ENCODE assay signal across 10 cellular contexts in the genomic region with DNA sequence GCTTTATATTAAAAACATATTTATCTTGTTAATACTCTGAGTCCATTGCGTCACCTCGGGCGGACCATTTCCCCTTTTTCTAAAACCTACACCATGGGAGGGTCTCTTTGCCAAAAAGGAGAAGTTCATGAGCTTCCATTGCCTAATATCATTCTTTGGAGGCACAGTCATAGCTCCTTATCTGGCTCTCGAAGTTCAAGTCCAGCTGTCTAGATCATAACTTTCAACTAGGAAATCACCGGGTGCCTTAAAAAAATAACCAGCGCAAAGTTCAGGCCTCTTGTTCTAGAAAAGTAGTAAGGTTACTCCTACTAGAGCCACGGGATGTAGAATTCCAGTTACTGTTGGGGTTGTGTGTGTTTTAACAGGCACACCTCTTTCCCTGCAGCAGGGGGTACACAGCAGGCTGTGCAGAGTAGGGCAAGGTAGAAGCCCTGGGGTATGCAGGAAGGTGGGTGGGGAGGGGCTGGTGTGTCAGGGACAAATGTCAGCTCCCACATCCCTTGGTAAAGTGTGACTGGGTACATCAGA. TPM values are rescaled to one million over a fixed set of nuclear protein-coding genes. Genes with fewer than 3 reads are reported as not detected.
DNase-seq lines count a peak whose midpoint lies in the region; ATAC-seq and TF ChIP-seq lines count a peak whose summit lies in the region.
"Had no signal": no experiment of that assay in that cellular context is flagged by ENCODE, and none has a peak within 500 bp of the region (broad histone marks: within the 10 kb centered on the region; RNA-seq: fewer than 3 reads in every experiment).

No MANE protein-coding gene starts in this region.

- H3K4me3 ChIP-seq in AG09309 (ENCODE audit: control insufficient read depth, low read depth, low read length) (no peak overlapping the region), OCI-LY7 (ENCODE audit: low read depth, low read length, poor library complexity, severe bottlenecking) (no peak overlapping the region), fibroblast of mammary gland (ENCODE audit: control insufficient read depth, low read depth, low read length) (no peak overlapping the region)

- H2AFZ ChIP-seq in OCI-LY7 (ENCODE audit: low read length): peak overlapping the region; percentile 59

- peak overlapping the region; percentile 75 to 94 for H3K27ac Mint-ChIP-seq in natural killer cell treated with Interleukin-12 subunit alpha and Interleukin-12 subunit beta and Interleukin-15 and Interleukin-18, amount 100 ng/mL, for 72 hours
- H3K27ac Mint-ChIP-seq in Calu3 (ENCODE audit: unreplicated experiment): no peak overlapping the region
- H3K27ac Mint-ChIP-seq: activated T-cell treated with anti-CD3 and anti-CD28 coated beads, Interleukin-2, amount 50 U/mL, for 24 hours had no signal

- intact Hi-C loops in OCI-LY7 (cut with micrococcal nuclease; ENCODE audit: unreplicated experiment) (no loop called here), Calu3 (cut with micrococcal nuclease; ENCODE audit: unreplicated experiment) (no loop called here)

- H3K4me2 ChIP-seq in OCI-LY7 (ENCODE audit: low read length): peak overlapping the region; percentile 39; the same call in 1 of the 2 replicates

- no peaks in the 10 kb centered on the region for H3K9me3 ChIP-seq in OCI-LY7 (ENCODE audit: low read length)

- H3K9me3 Mint-ChIP-seq in natural killer cell treated with Interleukin-12 subunit alpha and Interleukin-12 subunit beta and Interleukin-15 and Interleukin-18, amount 100 ng/mL, for 72 hours: no peaks in the 10 kb centered on the region
- no peaks in the 10 kb centered on the region for H3K9me3 Mint-ChIP-seq in Calu3 (ENCODE audit: low read depth, unreplicated experiment)
- H3K9me3 Mint-ChIP-seq: activated T-cell treated with anti-CD3 and anti-CD28 coated beads, Interleukin-2, amount 50 U/mL, for 24 hours had no signal

- no peaks in the 10 kb centered on the region for H3K79me2 ChIP-seq in OCI-LY7 (ENCODE audit: insufficient read depth, low read depth, low read length)

- TF ChIP-seq CTCF in AG09309 (IDR thresholded peaks at IDR 0.05; ENCODE audit: control insufficient read depth, insufficient read depth, low read depth, low read length, missing control alignments) (no peak), OCI-LY7 (conservative IDR thresholded peaks at IDR 0.05; ENCODE audit: low read length) (no peak), fibroblast of mammary gland (conservative IDR thresholded peaks at IDR 0.05; ENCODE audit: control insufficient read depth, insufficient read depth, low read depth, low read length) (no peak), Calu3 (IDR thresholded peaks at IDR 0.05; ENCODE audit: unreplicated experiment) (no peak)

- H3K4me1 ChIP-seq in OCI-LY7 (ENCODE audit: insufficient read depth, low read length, poor library complexity, severe bottlenecking): peaks cover 54% of the 10 kb centered on the region

- no peaks in the 10 kb centered on the region for H3K9me2 ChIP-seq in OCI-LY7 (ENCODE audit: insufficient read depth, low read length)

- BruUV-seq in OCI-LY7 (replicated peaks; lab: Mats Ljungman, UMichigan): no TSS peak
- no TSS peak for BruUV-seq in Calu3 (replicated peaks; lab: Mats Ljungman, UMichigan)

- H3K4me1 Mint-ChIP-seq in natural killer cell treated with Interleukin-12 subunit alpha and Interleukin-12 subunit beta and Interleukin-15 and Interleukin-18, amount 100 ng/mL, for 72 hours (ENCODE audit: low read depth in 2 of 2): peaks cover 33 to 39% of the 10 kb centered on the region in 2 donors
- peaks cover 29% of the 10 kb centered on the region for H3K4me1 Mint-ChIP-seq in Calu3 (ENCODE audit: low read depth, unreplicated experiment)

- no peaks in the 10 kb centered on the region for H3K36me3 Mint-ChIP-seq in natural killer cell treated with Interleukin-12 subunit alpha and Interleukin-12 subunit beta and Interleukin-15 and Interleukin-18, amount 100 ng/mL, for 72 hours
- H3K36me3 Mint-ChIP-seq in Calu3 (ENCODE audit: insufficient read depth, unreplicated experiment): peaks cover 15% of the 10 kb centered on the region

- no peak for ATAC-seq in natural killer cell treated with Interleukin-12 subunit alpha and Interleukin-12 subunit beta and Interleukin-15 and Interleukin-18, amount 100 ng/mL, for 72 hours

- H3K4me3 Mint-ChIP-seq in natural killer cell treated with Interleukin-12 subunit alpha and Interleukin-12 subunit beta and Interleukin-15 and Interleukin-18, amount 100 ng/mL, for 72 hours: no peak overlapping the region
- H3K4me3 Mint-ChIP-seq in Calu3 (ENCODE audit: low read depth, unreplicated experiment): no peak overlapping the region
- H3K4me3 Mint-ChIP-seq: activated T-cell treated with anti-CD3 and anti-CD28 coated beads, Interleukin-2, amount 50 U/mL, for 24 hours had no signal

- H4K20me1 ChIP-seq in OCI-LY7 (ENCODE audit: insufficient read depth, low read length): no peaks in the 10 kb centered on the region

- POLR2A ChIA-PET in OCI-LY7 (lab: Charles Lee): interaction anchor here (0.8 to 12.5 kb wide), 6 partner anchors 8 to 52 kb away, joined by 3 to 290 read pairs (median 4); no protein-coding TSS in a partner anchor

- H3K27me3 Mint-ChIP-seq in natural killer cell treated with Interleukin-12 subunit alpha and Interleukin-12 subunit beta and Interleukin-15 and Interleukin-18, amount 100 ng/mL, for 72 hours: peaks cover 0 to 2% of the 10 kb centered on the region in 2 donors
- no peaks in the 10 kb centered on the region for H3K27me3 Mint-ChIP-seq in Calu3 (ENCODE audit: unreplicated experiment)
- H3K27me3 Mint-ChIP-seq: activated T-cell treated with anti-CD3 and anti-CD28 coated beads, Interleukin-2, amount 50 U/mL, for 24 hours had no signal

- no peaks in the 10 kb centered on the region for H3K36me3 ChIP-seq in OCI-LY7 (ENCODE audit: insufficient read depth, low read length)

- no peak overlapping the region for H3K27ac ChIP-seq in OCI-LY7 (ENCODE audit: low read depth, low read length, poor library complexity, severe bottlenecking)

- CTCF ChIA-PET in OCI-LY7 (lab: Charles Lee; ENCODE audit: unreplicated experiment) (interaction anchor here (0.9 kb wide), 1 partner anchor 13 kb away, joined by 3 read pairs; no protein-coding TSS in a partner anchor), Calu3 (lab: Charles Lee) (interaction anchor here (0.6 to 1.7 kb wide), 3 partner anchors 10 to 400 kb away, joined by 3 to 4 read pairs (median 4); no protein-coding TSS in a partner anchor)

- peak; percentile 57 for DNase-seq in AG09309 (ENCODE audit: low read depth)
- peak; percentile 55 for DNase-seq in OCI-LY7 (ENCODE audit: low spot score)
- peak; percentile 93 for DNase-seq in fibroblast of mammary gland (ENCODE audit: low read depth)
- no peak for DNase-seq in natural killer cell treated with Interleukin-12 subunit alpha and Interleukin-12 subunit beta and Interleukin-15 and Interleukin-18, amount 100 ng/mL, for 72 hours (ENCODE audit: low spot score)
- DNase-seq in Calu3: no peak
- DNase-seq in NCI-H1436 (lab: John Stamatoyannopoulos, UW): no peak
- DNase-seq in activated effector memory CD4-positive, alpha-beta T cell treated with Interleukin-2 at 50 U/mL for 16 hours: no peak
- DNase-seq in HPDE6-E6E7 (ENCODE audit: extremely low spot score): no peak
- DNase-seq: activated T-cell treated with anti-CD3 and anti-CD28 coated beads, Interleukin-2, amount 50 U/mL, for 24 hours; hippocampal formation had no signal

RNA-seq across cellular contexts. Expression of a gene that starts 50.6 kb away (rescaled TPM):
- 95.7 and 102 TPM in 2 replicates for total RNA-seq in OCI-LY7 (2014; rRNA removed; shearing (Covaris generic))
- total RNA-seq in OCI-LY7 (2022) (216 and 246 TPM in 2 replicates), Calu3 (2022) (152 and 161 TPM in 2 replicates)
- 100 to 1,000 TPM; 125 to 203 TPM for total RNA-seq in natural killer cell treated with Interleukin-12 subunit alpha and Interleukin-12 subunit beta and Interleukin-15 and Interleukin-18, amount 100 ng/mL, for 72 hours

Comparison
In these comparisons a context has a peak if more than half of its experiments do, and no peak if none do; other contexts are left out.
1. DNase-seq: peak in AG09309 (single experiment), OCI-LY7 (single experiment) and fibroblast of mammary gland (single experiment); none in natural killer cell treated with Interleukin-12 subunit alpha and Interleukin-12 subunit beta and Interleukin-15 and Interleukin-18, amount 100 ng/mL, for 72 hours (single experiment), Calu3 (single experiment), NCI-H1436 (single experiment), activated effector memory CD4-positive, alpha-beta T cell treated with Interleukin-2 at 50 U/mL for 16 hours (single experiment) and HPDE6-E6E7 (single experiment).